Comparison of ENCODE assay signal across 8 cellular contexts in genomic region chr19:46542428-46543230, GRCh38. TPM values are rescaled to one million over a fixed set of nuclear protein-coding genes. Genes with fewer than 3 reads are reported as not detected.
DNase-seq lines count a peak whose midpoint lies in the region; ATAC-seq, FAIRE-seq and TF ChIP-seq lines count a peak whose summit lies in the region.

No MANE protein-coding gene starts in this region.

- DNase-seq in DMS 273 treated with DMSO at 0.1 percent for 48 hours (lab: John Stamatoyannopoulos, UW) (peak; percentile 78), LNCaP clone FGC (ENCODE audit: low read depth) (no peak), RCC 7860 (ENCODE audit: low spot score) (peak; percentile 71), fibroblast of gingiva (ENCODE audit: low read depth) (peak; percentile 84)
- DNase-seq in activated T-cell treated with anti-CD3 and anti-CD28 coated beads, Interleukin-2, amount 50 U/mL, for 4 hours, result peak; percentile 80
- peak; percentile 59 for DNase-seq in stimulated activated naive B cell treated with anti-CD40 and anti-IgM and Interleukin-4, amounts not matched to agents 10 μg/mL and 1 μg/mL and 100 μg/mL, for 72 hours

- ATAC-seq in activated T-cell treated with anti-CD3 and anti-CD28 coated beads, Interleukin-2, amount 50 U/mL, for 4 hours, result peak; percentile 43 to 46
- peak; percentile 71 to 75 for ATAC-seq in stimulated activated naive B cell treated with anti-CD40 and anti-IgM and Interleukin-4, amounts not matched to agents 10 μg/mL and 1 μg/mL and 100 μg/mL, for 72 hours (replicated peaks)
- ATAC-seq in HG03097 (IDR thresholded peaks at IDR 0.05; ENCODE audit: low FRiP score, unreplicated experiment), result no peak

- no peaks in the 10 kb centered on the region for H3K27me3 Mint-ChIP-seq in activated T-cell treated with anti-CD3 and anti-CD28 coated beads, Interleukin-2, amount 50 U/mL, for 4 hours (ENCODE audit: low read depth)
- H3K27me3 Mint-ChIP-seq in nephron (ENCODE audit: low read depth), result peaks cover 4% of the 10 kb centered on the region
- H3K27me3 Mint-ChIP-seq in stimulated activated naive B cell treated with anti-CD40 and anti-IgM and Interleukin-4, amounts not matched to agents 10 μg/mL and 1 μg/mL and 100 μg/mL, for 72 hours, result peaks cover 3 to 4% of the 10 kb centered on the region in 2 donors

- H3K27ac Mint-ChIP-seq in nephron, result no peak overlapping the region
- no peak overlapping the region for H3K27ac Mint-ChIP-seq in stimulated activated naive B cell treated with anti-CD40 and anti-IgM and Interleukin-4, amounts not matched to agents 10 μg/mL and 1 μg/mL and 100 μg/mL, for 72 hours

- TF ChIP-seq CTCF in LNCaP clone FGC (IDR thresholded peaks at IDR 0.05; ENCODE audit: control insufficient read depth, extremely low read depth, insufficient read depth) (peak; percentile 62), nephron (IDR thresholded peaks at IDR 0.05; ENCODE audit: unreplicated experiment in 3 of 3) (peak; percentile 87 to 97 (median 93))

- H3K36me3 Mint-ChIP-seq in activated T-cell treated with anti-CD3 and anti-CD28 coated beads, Interleukin-2, amount 50 U/mL, for 4 hours (ENCODE audit: insufficient read depth), result no peaks in the 10 kb centered on the region
- no peaks in the 10 kb centered on the region for H3K36me3 Mint-ChIP-seq in nephron (ENCODE audit: low read depth)
- H3K36me3 Mint-ChIP-seq in stimulated activated naive B cell treated with anti-CD40 and anti-IgM and Interleukin-4, amounts not matched to agents 10 μg/mL and 1 μg/mL and 100 μg/mL, for 72 hours, result peaks cover 2 to 3% of the 10 kb centered on the region in 2 donors

- FAIRE-seq in RCC 7860 (lab: Jason Lieb, UNC), result peak; percentile 72

- H3K9me3 Mint-ChIP-seq in activated T-cell treated with anti-CD3 and anti-CD28 coated beads, Interleukin-2, amount 50 U/mL, for 4 hours, result no peaks in the 10 kb centered on the region
- no peaks in the 10 kb centered on the region for H3K9me3 Mint-ChIP-seq in nephron
- peaks cover 0 to 5% of the 10 kb centered on the region in 2 donors for H3K9me3 Mint-ChIP-seq in stimulated activated naive B cell treated with anti-CD40 and anti-IgM and Interleukin-4, amounts not matched to agents 10 μg/mL and 1 μg/mL and 100 μg/mL, for 72 hours

- H3K4me1 Mint-ChIP-seq in activated T-cell treated with anti-CD3 and anti-CD28 coated beads, Interleukin-2, amount 50 U/mL, for 4 hours (ENCODE audit: low read depth), result peaks cover 5% of the 10 kb centered on the region
- peaks cover 3% of the 10 kb centered on the region for H3K4me1 Mint-ChIP-seq in nephron
- peaks cover 9 to 12% of the 10 kb centered on the region in 2 donors for H3K4me1 Mint-ChIP-seq in stimulated activated naive B cell treated with anti-CD40 and anti-IgM and Interleukin-4, amounts not matched to agents 10 μg/mL and 1 μg/mL and 100 μg/mL, for 72 hours

- H3K4me3 Mint-ChIP-seq in activated T-cell treated with anti-CD3 and anti-CD28 coated beads, Interleukin-2, amount 50 U/mL, for 4 hours, result no peak overlapping the region
- no peak overlapping the region for H3K4me3 Mint-ChIP-seq in nephron
- H3K4me3 Mint-ChIP-seq in stimulated activated naive B cell treated with anti-CD40 and anti-IgM and Interleukin-4, amounts not matched to agents 10 μg/mL and 1 μg/mL and 100 μg/mL, for 72 hours, result no peak overlapping the region

- no peak overlapping the region for H3K4me3 ChIP-seq in LNCaP clone FGC (ENCODE audit: low read depth, low read length)

RNA-seq across cellular contexts. Expression of gene PNMA8B, which starts 47.0 kb away (rescaled TPM):
- total RNA-seq in activated T-cell treated with anti-CD3 and anti-CD28 coated beads, Interleukin-2, amount 50 U/mL, for 4 hours, result under 1 TPM; 0.05 to 0.11 (median 0.08) TPM

RNA-seq across cellular contexts. Expression of gene CALM3, which starts 58.5 kb away (rescaled TPM):
- total RNA-seq in activated T-cell treated with anti-CD3 and anti-CD28 coated beads, Interleukin-2, amount 50 U/mL, for 4 hours, result 100 to 1,000 TPM; 237 to 257 (median 239) TPM
